ENCODE assay signal across 16 cellular contexts in the genomic region with DNA sequence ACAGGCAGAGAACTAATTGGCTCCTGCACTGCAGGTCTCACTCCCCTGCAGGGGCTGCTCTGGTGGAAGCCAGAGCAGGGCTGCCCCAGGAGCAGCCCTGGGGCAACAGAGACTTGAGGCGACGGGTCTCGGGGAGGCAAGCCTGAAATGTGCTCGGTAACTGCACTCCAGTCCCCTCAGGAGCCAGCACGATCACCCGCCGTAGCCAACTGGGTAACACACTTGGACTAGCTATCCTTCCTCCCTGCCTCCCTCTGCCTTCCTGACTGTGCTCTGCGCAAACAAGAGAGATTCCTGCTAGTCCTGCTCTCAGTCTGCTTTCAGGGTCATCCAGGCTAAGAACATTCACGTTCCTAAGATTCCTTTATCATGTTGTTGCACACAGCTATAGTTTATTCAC.
DNase-seq lines count a peak whose midpoint lies in the region; ATAC-seq, FAIRE-seq and TF ChIP-seq lines count a peak whose summit lies in the region.
"Had no signal": no experiment of that assay in that cellular context is flagged by ENCODE, and none has a peak within 500 bp of the region (broad histone marks: within the 10 kb centered on the region; RNA-seq: fewer than 3 reads in every experiment).

No MANE protein-coding gene starts in this region.

- POLR2A ChIA-PET in HepG2 (lab: Yijun Ruan, JAX) = no interaction called here

- H3K27ac ChIP-seq in HepG2 (ENCODE audit: extremely low read length, insufficient read depth, low read length) (no peak overlapping the region), right lobe of liver (no peak overlapping the region), VCaP (peak overlapping the region; percentile 75), mesendoderm (ENCODE audit: low read depth, low read length) (no peak overlapping the region), upper lobe of right lung (no peak overlapping the region)
- H3K27ac ChIP-seq: 22Rv1 had no signal

- no peaks in the 10 kb centered on the region for H3K79me2 ChIP-seq in HepG2 (ENCODE audit: insufficient read depth, low read length)
- no peaks in the 10 kb centered on the region for H3K79me2 ChIP-seq in mesendoderm (ENCODE audit: control insufficient read depth, insufficient read depth, low read length)

- no peak overlapping the region for H2AFZ ChIP-seq in HepG2 (ENCODE audit: low read length)

- no peaks in the 10 kb centered on the region for H4K20me1 ChIP-seq in HepG2 (ENCODE audit: insufficient read depth, low read length)
- H4K20me1 ChIP-seq: BLaER1 treated with 17β-estradiol and CSF1 and Interleukin-3, amounts not matched to agents 10 nM and 100 nM had no signal

- no peak for FAIRE-seq in HepG2 (lab: Jason Lieb, UNC)

- H3K36me3 ChIP-seq in HepG2 (replicated peaks in 1 of 2; ENCODE audit: control insufficient read depth in 1 of 2, insufficient read depth in 2 of 2, low read length in 2 of 2) (no peaks in the 10 kb centered on the region), right lobe of liver (no peaks in the 10 kb centered on the region), mesendoderm (ENCODE audit: control insufficient read depth, insufficient read depth, low read length) (no peaks in the 10 kb centered on the region), upper lobe of right lung (no peaks in the 10 kb centered on the region)
- H3K36me3 ChIP-seq: BLaER1 treated with 17β-estradiol and CSF1 and Interleukin-3, amounts not matched to agents 10 nM and 100 nM had no signal

- H3K18ac ChIP-seq in mesendoderm (ENCODE audit: low read length) = no peak overlapping the region

- peak overlapping the region; percentile 45 for H3K23ac ChIP-seq in mesendoderm (ENCODE audit: low read length)

- no peaks in the 10 kb centered on the region for H3K4me1 ChIP-seq in HepG2 (ENCODE audit: insufficient read depth, low read length)
- no peaks in the 10 kb centered on the region for H3K4me1 ChIP-seq in right lobe of liver
- H3K4me1 ChIP-seq in mesendoderm (ENCODE audit: control insufficient read depth, low read depth, low read length) = peaks cover 2% of the 10 kb centered on the region
- H3K4me1 ChIP-seq in upper lobe of right lung = no peaks in the 10 kb centered on the region

- WGBS in HepG2 (ENCODE audit: low lambda C conversion rate) = 9% methylated on average over 9 of the region's 9 CpGs
- 60% methylated on average over 2 of the region's 9 CpGs for WGBS in right lobe of liver (ENCODE audit: insufficient coverage, low coverage, low lambda C conversion rate, missing lambda C conversion rate)
- no CpG with 5 or more reads among the region's 9 CpGs for WGBS in mesendoderm (ENCODE audit: extremely low coverage, insufficient coverage, low lambda C conversion rate)

- H4K5ac ChIP-seq in mesendoderm (ENCODE audit: low read length) = no peak overlapping the region

- H2BK15ac ChIP-seq in mesendoderm (replicated peaks; ENCODE audit: low read depth) = no peak overlapping the region

- in situ Hi-C loops in HepG2 (cut with HindIII; ENCODE audit: extremely low pct_ligation_motif_present, low pct_unique_long_range_greater_than_20kb) = no loop called here

- H3K9me3 ChIP-seq in HepG2 (ENCODE audit: low read length) (no peaks in the 10 kb centered on the region), right lobe of liver (no peaks in the 10 kb centered on the region), upper lobe of right lung (no peaks in the 10 kb centered on the region)
- H3K9me3 ChIP-seq: BLaER1 treated with 17β-estradiol and CSF1 and Interleukin-3, amounts not matched to agents 10 nM and 100 nM had no signal

- H3K79me1 ChIP-seq in mesendoderm (ENCODE audit: low read length) = no peaks in the 10 kb centered on the region

- TF ChIP-seq RAD21 in HepG2 (CRISPR knock-in tag; IDR thresholded peaks at IDR 0.05) = no peak

- no peaks in the 10 kb centered on the region for H3K27me3 ChIP-seq in HepG2 (ENCODE audit: control insufficient read depth in 1 of 2, insufficient read depth in 2 of 2, low read length in 2 of 2)
- H3K27me3 ChIP-seq in right lobe of liver = no peaks in the 10 kb centered on the region
- no peaks in the 10 kb centered on the region for H3K27me3 ChIP-seq in mesendoderm (ENCODE audit: insufficient read depth, low read length, poor library complexity)
- H3K27me3 ChIP-seq in upper lobe of right lung = no peaks in the 10 kb centered on the region
- H3K27me3 ChIP-seq: BLaER1 treated with 17β-estradiol and CSF1 and Interleukin-3, amounts not matched to agents 10 nM and 100 nM had no signal

- DNase-seq in HepG2 (ENCODE audit: low spot score) = no peak
- no peak for DNase-seq in right lobe of liver
- DNase-seq in mesendoderm = peak; percentile 18
- DNase-seq in upper lobe of right lung = no peak
- no peak for DNase-seq in LoVo (ENCODE audit: low spot score)
- no peak for DNase-seq in dedifferentiated amniotic fluid mesenchymal stem cell (ENCODE audit: extremely low spot score)
- DNase-seq in SIG-M5 (lab: John Stamatoyannopoulos, UW) = no peak
- DNase-seq: DMS153, Kasumi-1, NCI-H1436 treated with DMSO at 0.1 percent for 48 hours, NCI-H2081, NCI-H524, RPMI8226 had no signal

- H3K4ac ChIP-seq in mesendoderm (ENCODE audit: low read depth, low read length) = no peak overlapping the region

- BruUV-seq in HepG2 (replicated peaks; lab: Mats Ljungman, UMichigan) = no TSS peak

- TF ChIP-seq EP300 in HepG2 (IDR thresholded peaks at IDR 0.05; ENCODE audit: low read depth in 2 of 2, low read length in 2 of 2) = no peak
- TF ChIP-seq EP300 in HepG2 (CRISPR knock-in tag; IDR thresholded peaks at IDR 0.05; ENCODE audit: borderline replicate concordance) = no peak

- no peak overlapping the region for H2BK5ac ChIP-seq in mesendoderm (ENCODE audit: low read length)

- H3K4me2 ChIP-seq in HepG2 (ENCODE audit: low read depth, low read length) = no peak overlapping the region
- no peak overlapping the region for H3K4me2 ChIP-seq in mesendoderm (ENCODE audit: low read length)

- H2BK120ac ChIP-seq in mesendoderm (ENCODE audit: low read depth, low read length) = no peak overlapping the region

- intact Hi-C loops in HepG2 (cut with micrococcal nuclease; ENCODE audit: unreplicated experiment) (no loop called here), right lobe of liver (cut with DNase I) (no loop called here), upper lobe of right lung (cut with DNase I) (no loop called here)

- peak overlapping the region; percentile 1 for H3K56ac ChIP-seq in mesendoderm (ENCODE audit: low read length)

- H3K9ac ChIP-seq in HepG2 (ENCODE audit: insufficient read depth, low read depth, low read length) (no peak overlapping the region), mesendoderm (ENCODE audit: low read length) (no peak overlapping the region)
- H3K9ac ChIP-seq: BLaER1 treated with 17β-estradiol and CSF1 and Interleukin-3, amounts not matched to agents 10 nM and 100 nM had no signal

- ATAC-seq in HepG2 = no peak
- no peak for ATAC-seq in right lobe of liver
- ATAC-seq in upper lobe of right lung = peak; percentile 24

- H3K4me3 ChIP-seq in HepG2 (replicated peaks in 1 of 3; ENCODE audit: insufficient read depth in 1 of 3, low read depth in 2 of 3, low read length in 3 of 3) (no peak overlapping the region), right lobe of liver (no peak overlapping the region), mesendoderm (ENCODE audit: low read length) (no peak overlapping the region), upper lobe of right lung (no peak overlapping the region)
- H3K4me3 ChIP-seq: BLaER1 treated with 17β-estradiol and CSF1 and Interleukin-3, amounts not matched to agents 10 nM and 100 nM had no signal

- CTCF ChIA-PET in HepG2 (lab: Yijun Ruan, JAX; ENCODE audit: low intra/inter-chr PET ratio, low total read pairs) = no interaction called here

- TF ChIP-seq POLR2A in HepG2 (IDR thresholded peaks at IDR 0.05; ENCODE audit: insufficient read depth in 1 of 2, low read depth in 2 of 2, low read length in 2 of 2) (no peak), right lobe of liver (IDR thresholded peaks at IDR 0.05) (no peak)

- H4K8ac ChIP-seq in mesendoderm (ENCODE audit: low read depth, low read length) = no peak overlapping the region

- TF ChIP-seq CTCF in HepG2 (CRISPR knock-in tag; IDR thresholded peaks at IDR 0.05) (no peak), right lobe of liver (IDR thresholded peaks at IDR 0.05) (no peak), VCaP (conservative IDR thresholded peaks at IDR 0.05) (no peak), upper lobe of right lung (IDR thresholded peaks at IDR 0.05) (no peak)

- no peak overlapping the region for H2AK5ac ChIP-seq in mesendoderm (ENCODE audit: low read length)

TF ChIP-seq in HepG2, 621 proteins besides CTCF, POLR2A, EP300 and RAD21:
- TF ChIP-seq ZNF256 (CRISPR knock-in tag; conservative IDR thresholded peaks at IDR 0.05) = no peak
- peak; percentile 57 for TF ChIP-seq ZNF263 (CRISPR knock-in tag; IDR thresholded peaks at IDR 0.05)
